9 cellular contexts compared by ENCODE assay signal in the genomic region with DNA sequence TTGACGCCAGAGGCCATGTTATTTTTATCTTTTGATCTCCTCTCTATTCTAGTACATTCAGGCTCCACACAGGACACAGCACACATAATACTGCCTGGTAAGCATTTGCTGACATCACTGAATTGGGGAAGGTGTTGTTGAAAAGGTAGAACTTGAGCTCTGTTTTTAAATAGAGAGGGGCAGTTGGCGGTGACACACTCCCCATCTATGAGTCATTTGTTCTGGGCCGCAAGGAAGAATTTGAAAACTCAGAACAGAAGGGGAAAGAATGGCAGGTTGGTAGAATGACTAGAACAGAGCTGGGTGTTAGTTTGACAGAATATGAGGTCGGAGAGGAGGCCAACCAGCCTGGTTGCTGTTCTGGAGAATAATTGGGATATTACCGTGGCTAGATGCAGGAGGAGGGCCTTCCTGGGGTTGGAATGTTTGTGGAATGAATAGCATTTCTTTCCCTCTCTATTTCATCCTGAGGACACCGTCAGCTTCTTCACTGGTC. TPM values are rescaled to one million over a fixed set of nuclear protein-coding genes. Genes with fewer than 3 reads are reported as not detected.
DNase-seq lines count a peak whose midpoint lies in the region; ATAC-seq and TF ChIP-seq lines count a peak whose summit lies in the region.
"Had no signal": no experiment of that assay in that cellular context is flagged by ENCODE, and none has a peak within 500 bp of the region (broad histone marks: within the 10 kb centered on the region; RNA-seq: fewer than 3 reads in every experiment).

No MANE protein-coding gene starts in this region.

- peaks cover 77% of the 10 kb centered on the region for H3K4me1 Mint-ChIP-seq in chondrocyte (ENCODE audit: low read depth)

- H3K27me3 Mint-ChIP-seq in chondrocyte (ENCODE audit: low read depth), result no peaks in the 10 kb centered on the region

- in situ Hi-C loops in G401 (cut with HindIII; ENCODE audit: low sequenced_read_pairs), result no loop called here

- DNase-seq in AG08396 (ENCODE audit: low spot score) (peak; percentile 41), chondrocyte (ENCODE audit: low spot score) (no peak), G401 (ENCODE audit: low spot score) (no peak), left lobe of liver (ENCODE audit: low spot score) (no peak), MG63 (no peak), foreskin melanocyte (no peak)
- DNase-seq: NCI-H1694 treated with DMSO at 0.1 percent for 48 hours had no signal

- no peaks in the 10 kb centered on the region for H3K36me3 Mint-ChIP-seq in chondrocyte (ENCODE audit: low read depth)

- H3K9me3 ChIP-seq in HUES6 (ENCODE audit: control insufficient read depth, insufficient read depth, low read depth, low read length) (no peaks in the 10 kb centered on the region), muscle layer of colon (ENCODE audit: low read length) (no peaks in the 10 kb centered on the region), MG63 (no peaks in the 10 kb centered on the region)

- H3K9me3 Mint-ChIP-seq in chondrocyte (ENCODE audit: low read depth), result no peaks in the 10 kb centered on the region

- TF ChIP-seq CTCF in chondrocyte (IDR thresholded peaks at IDR 0.05), result no peak

- no peak for ATAC-seq in left lobe of liver

- H3K4me1 ChIP-seq in HUES6 (ENCODE audit: control insufficient read depth, insufficient read depth, low read length) (peaks cover 31% of the 10 kb centered on the region), muscle layer of colon (ENCODE audit: insufficient read depth, low read length) (peaks cover 22% of the 10 kb centered on the region)

- no peaks in the 10 kb centered on the region for H3K36me3 ChIP-seq in HUES6 (ENCODE audit: control insufficient read depth, insufficient read depth, low read length)
- H3K36me3 ChIP-seq in muscle layer of colon (ENCODE audit: insufficient read depth, low read length), result no peaks in the 10 kb centered on the region
- no peaks in the 10 kb centered on the region for H3K36me3 ChIP-seq in MG63

- H3K4me3 ChIP-seq in HUES6 (ENCODE audit: low read depth, low read length), result no peak overlapping the region; the same call in 1 of the 2 replicates
- no peak overlapping the region for H3K4me3 ChIP-seq in muscle layer of colon (ENCODE audit: low read depth in 1 of 2, low read length in 2 of 2)
- H3K4me3 ChIP-seq in MG63, result no peak overlapping the region

- H3K27me3 ChIP-seq in HUES6 (ENCODE audit: control insufficient read depth, insufficient read depth, low read length) (no peaks in the 10 kb centered on the region), muscle layer of colon (ENCODE audit: control insufficient read depth in 1 of 2, insufficient read depth in 2 of 2, low read length in 2 of 2) (no peaks in the 10 kb centered on the region), MG63 (no peaks in the 10 kb centered on the region)

- H3K9ac ChIP-seq in HUES6 (ENCODE audit: low read length) (peak overlapping the region; percentile 32), muscle layer of colon (ENCODE audit: low read length) (no peak overlapping the region)

- peak overlapping the region; percentile 92 for H3K27ac Mint-ChIP-seq in chondrocyte (ENCODE audit: unreplicated experiment)

- H3K4me3 Mint-ChIP-seq in chondrocyte (ENCODE audit: unreplicated experiment), result peak overlapping the region; percentile 32

- H3K27ac ChIP-seq in HUES6 (ENCODE audit: low read depth, low read length) (no peak overlapping the region), muscle layer of colon (ENCODE audit: low read depth, low read length) (peak overlapping the region; percentile 22)

RNA-seq across cellular contexts. Expression of a gene that starts 52.1 kb away (rescaled TPM):
- total RNA-seq in chondrocyte (26.4 to 305 TPM (median 303 TPM) in 3 replicates), left lobe of liver (316 TPM)
- 165 and 229 TPM in 2 replicates for total RNA-seq in G401 (2014; rRNA removed; shearing (Covaris generic))
- 66.9 and 104 TPM in 2 replicates for total RNA-seq in MG63 (2014; rRNA removed; shearing (Covaris generic); ENCODE audit: low replicate concordance)
